Comparison of ENCODE assay signal across 11 cellular contexts in the genomic region with DNA sequence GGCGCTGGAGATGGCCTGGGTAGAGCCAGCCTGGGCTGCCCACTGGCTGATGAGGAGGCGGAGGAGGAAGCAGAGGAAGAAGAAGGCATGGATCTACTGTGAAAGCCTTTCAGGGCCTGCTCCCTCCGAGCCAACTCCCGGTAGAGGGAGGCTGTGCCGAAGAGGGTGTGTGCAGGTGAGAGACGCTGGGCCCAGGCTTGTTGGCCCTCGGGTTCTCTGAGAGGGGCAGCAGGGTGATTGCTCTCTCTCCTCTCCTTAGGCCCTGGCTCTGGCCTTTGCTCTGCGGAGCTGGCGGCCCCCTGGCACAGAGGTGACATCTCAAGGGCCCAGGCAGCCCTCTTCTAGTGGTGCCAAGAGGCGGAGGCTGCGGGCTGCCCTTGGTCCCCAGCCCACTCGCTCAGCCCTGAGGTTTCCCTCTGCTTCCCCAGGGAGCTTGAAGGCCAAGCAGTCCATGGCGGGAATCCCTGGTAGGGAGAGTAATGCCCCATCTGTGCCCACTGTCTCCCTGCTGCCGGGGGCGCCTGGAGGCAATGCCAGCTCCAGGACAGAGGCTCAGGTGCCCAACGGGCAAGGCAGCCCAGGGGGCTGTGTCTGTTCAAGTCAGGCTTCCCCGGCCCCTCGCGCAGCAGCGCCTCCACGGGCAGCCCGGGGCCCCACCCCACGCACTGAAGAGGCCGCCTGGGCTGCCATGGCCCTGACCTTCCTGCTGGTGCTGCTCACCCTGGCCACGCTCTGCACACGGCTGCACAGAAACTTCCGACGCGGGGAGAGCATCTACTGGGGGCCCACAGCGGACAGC. TPM values are rescaled to one million over a fixed set of nuclear protein-coding genes. Genes with fewer than 3 reads are reported as not detected.
DNase-seq lines count a peak whose midpoint lies in the region; ATAC-seq and TF ChIP-seq lines count a peak whose summit lies in the region.
"Had no signal": no experiment of that assay in that cellular context is flagged by ENCODE, and none has a peak within 500 bp of the region (broad histone marks: within the 10 kb centered on the region; RNA-seq: fewer than 3 reads in every experiment).

No MANE protein-coding gene starts in this region.

- H3K4me3 ChIP-seq in BJ (ENCODE audit: low read depth, low read length) = peak overlapping the region; percentile 23
- peak overlapping the region in 9 of 10 donors; percentile 20 to 50 (median 40) for H3K4me3 ChIP-seq in heart right ventricle
- peak overlapping the region; percentile 62 for H3K4me3 ChIP-seq in psoas muscle
- H3K4me3 ChIP-seq: SJCRH30 had no signal

- CTCF ChIA-PET in BJ (lab: Yijun Ruan, JAX) = interaction anchor here (0.8 to 6.7 kb wide), 24 partner anchors 7 to 359 kb away, joined by 3 to 59 read pairs (median 4); partner anchors contain the start of gene CORO6
- CTCF ChIA-PET in RWPE1 (lab: Yijun Ruan, JAX) = interaction anchor here (0.7 to 1.1 kb wide), 4 partner anchors 20 to 143 kb away, joined by 3 to 6 read pairs (median 4); no protein-coding TSS in a partner anchor

- DNase-seq in BJ (ENCODE audit: low read depth) (no peak), RWPE1 (ENCODE audit: low spot score) (no peak), heart right ventricle (peak; percentile 11 to 44), psoas muscle (no peak), GM13976 (ENCODE audit: low spot score) (no peak), activated gamma-delta T cell (lab: John Stamatoyannopoulos, UW) (no peak), AG08396 (ENCODE audit: low spot score) (no peak)
- DNase-seq: NCI-H226, SJCRH30 had no signal

- H3K36me3 ChIP-seq in BJ (ENCODE audit: control insufficient read depth, insufficient read depth, low read length) (peaks cover 19% of the 10 kb centered on the region), heart right ventricle (peaks cover 0 to 50% (median 30%) of the 10 kb centered on the region in 9 donors), psoas muscle (ENCODE audit: insufficient read depth in 1 of 2, low read depth in 1 of 2) (peaks cover 0 to 39% of the 10 kb centered on the region in 2 donors)

- WGBS in heart right ventricle, 2 donors = 38% methylated on average over 29 to 30 of the region's 30 CpGs
- 28 to 46% (median 32%) methylated on average over 27 to 30 of the region's 30 CpGs for WGBS in psoas muscle, 3 donors

- in situ Hi-C loops in GM13976 (cut with MboI; ENCODE audit: low sequenced_read_pairs, unreplicated experiment) = no loop called here

- H3K9me3 ChIP-seq in heart right ventricle (no peaks in the 10 kb centered on the region), psoas muscle (no peaks in the 10 kb centered on the region)
- H3K9me3 ChIP-seq: SJCRH30 had no signal

- ATAC-seq in heart right ventricle (peak; percentile 5 to 48 (median 13)), psoas muscle (peak; percentile 21 to 37 (median 35)), HG02642 (IDR thresholded peaks at IDR 0.05; ENCODE audit: poor library complexity, unreplicated experiment) (no peak)
- ATAC-seq: stimulated activated naive CD8-positive, alpha-beta T cell treated with anti-CD3 and anti-CD28 coated beads, Interleukin-15, amount 100 ng/mL, for 72 hours had no signal

- H3K27ac ChIP-seq in RWPE1 (peak overlapping the region; percentile 99), heart right ventricle (peak overlapping the region in 9 of 10 donors; percentile 56 to 76 (median 69)), psoas muscle (peak overlapping the region; percentile 53)
- H3K27ac ChIP-seq: SJCRH30 had no signal

- peak; percentile 9; the same call in 1 of the 2 replicates for TF ChIP-seq CTCF in BJ (IDR thresholded peaks at IDR 0.05; ENCODE audit: insufficient read depth, low read depth, low read length)
- TF ChIP-seq CTCF in RWPE1 (conservative IDR thresholded peaks at IDR 0.05; ENCODE audit: low read depth) = no peak
- no peak for TF ChIP-seq CTCF in heart right ventricle (IDR thresholded peaks at IDR 0.05)
- TF ChIP-seq CTCF in psoas muscle (IDR thresholded peaks at IDR 0.05) = no peak
- no peak for TF ChIP-seq CTCF in GM13976 (IDR thresholded peaks at IDR 0.05; ENCODE audit: borderline replicate concordance, control extremely low read depth, extremely low read depth, insufficient read depth, missing control alignments)

- H3K27me3 ChIP-seq in BJ (ENCODE audit: control insufficient read depth, insufficient read depth, low read length) (no peaks in the 10 kb centered on the region), heart right ventricle (no peaks in the 10 kb centered on the region), psoas muscle (ENCODE audit: insufficient read depth in 3 of 3, low read length in 2 of 3) (no peaks in the 10 kb centered on the region)
- H3K27me3 ChIP-seq: SJCRH30 had no signal

- intact Hi-C loops in heart right ventricle (cut with DNase I) (loop anchor here in 1 of 10 donors (10.0 kb wide), 1 partner anchor 53 kb away; the partner anchor contains the start of gene CORO6), psoas muscle (cut with DNase I) (no loop called here)

- H3K4me1 ChIP-seq in heart right ventricle (peaks cover 14 to 56% (median 39%) of the 10 kb centered on the region in 9 donors), psoas muscle (peaks cover 19% of the 10 kb centered on the region)
- H3K4me1 ChIP-seq: SJCRH30 had no signal

- POLR2A ChIA-PET in BJ (lab: Charles Lee) (no interaction called here), RWPE1 (lab: Yijun Ruan, JAX; ENCODE audit: low non-redundant PET) (no interaction called here)

RNA-seq across cellular contexts. Expression of gene TP53I13, which starts 3.6 kb away (rescaled TPM):
- 26.8 and 38.7 TPM in 2 replicates for polyA plus RNA-seq in BJ (2011; rRNA removed)
- 45.3 and 97.0 TPM in 2 replicates for polyA minus RNA-seq in BJ (2011; rRNA and poly(A)+ RNA removed)
- 10 to 100 TPM; 24.0 to 41.6 (median 30.2) TPM for total RNA-seq in heart right ventricle
- polyA plus RNA-seq in heart right ventricle = 100 to 1,000 TPM in 1 of 2 donors, 10 to 100 TPM in 1; 92.8 to 106 TPM
- 10 to 100 TPM; 13.3 to 20.9 (median 17.7) TPM for total RNA-seq in psoas muscle
- 10 to 100 TPM; 30.6 to 46.1 (median 42.6) TPM for polyA plus RNA-seq in psoas muscle

RNA-seq across cellular contexts. Expression of gene ABHD15, which starts 5.2 kb away (rescaled TPM):
- polyA plus RNA-seq in BJ (2011; rRNA removed) = 5.2 and 5.8 TPM in 2 replicates
- 4.6 and 7.3 TPM in 2 replicates for polyA minus RNA-seq in BJ (2011; rRNA and poly(A)+ RNA removed)
- 1 to 10 TPM; 4.4 to 9.0 (median 5.6) TPM for total RNA-seq in heart right ventricle
- 1 to 10 TPM; 3.5 to 5.7 TPM for polyA plus RNA-seq in heart right ventricle
- 1 to 10 TPM; 2.3 to 2.8 (median 2.5) TPM for total RNA-seq in psoas muscle
- polyA plus RNA-seq in psoas muscle = 1 to 10 TPM; 1.6 to 7.9 (median 3.1) TPM

RNA-seq across cellular contexts. Expression of gene GIT1, which starts 17.4 kb away (rescaled TPM):
- polyA plus RNA-seq in BJ (2011; rRNA removed) = 21.6 and 32.0 TPM in 2 replicates
- 28.2 and 37.6 TPM in 2 replicates for polyA minus RNA-seq in BJ (2011; rRNA and poly(A)+ RNA removed)
- 10 to 100 TPM; 20.6 to 34.7 (median 28.1) TPM for total RNA-seq in heart right ventricle
- 10 to 100 TPM; 31.6 to 35.4 TPM for polyA plus RNA-seq in heart right ventricle
- total RNA-seq in psoas muscle = 10 to 100 TPM; 26.4 to 39.4 (median 31.5) TPM
- polyA plus RNA-seq in psoas muscle = 10 to 100 TPM; 24.3 to 46.0 (median 35.2) TPM

RNA-seq across cellular contexts. Expression of gene ANKRD13B, which starts 20.9 kb away (rescaled TPM):
- polyA plus RNA-seq in BJ (2011; rRNA removed) = 1.9 and 3.1 TPM in 2 replicates
- 2.9 and 3.7 TPM in 2 replicates for polyA minus RNA-seq in BJ (2011; rRNA and poly(A)+ RNA removed)
- total RNA-seq in heart right ventricle = 1 to 10 TPM; 2.5 to 9.1 (median 5.5) TPM
- polyA plus RNA-seq in heart right ventricle = 1 to 10 TPM; 6.2 to 9.7 TPM
- total RNA-seq in psoas muscle = 10 to 100 TPM in 1 of 4 donors, 1 to 10 TPM in 3; 6.4 to 14.8 (median 6.8) TPM
- polyA plus RNA-seq in psoas muscle = 10 to 100 TPM in 1 of 3 donors, 1 to 10 TPM in 2; 5.4 to 10.7 (median 9.7) TPM

RNA-seq across cellular contexts. Expression of gene CORO6, which starts 50.6 kb away (rescaled TPM):
- 8.0 and 19.3 TPM in 2 replicates for polyA plus RNA-seq in BJ (2011; rRNA removed)
- polyA minus RNA-seq in BJ (2011; rRNA and poly(A)+ RNA removed) = 12.4 and 14.2 TPM in 2 replicates
- 100 to 1,000 TPM in 4 of 10 donors, 10 to 100 TPM in 6; 72.0 to 110 (median 90.9) TPM for total RNA-seq in heart right ventricle
- 100 to 1,000 TPM in 1 of 2 donors, 10 to 100 TPM in 1; 53.2 to 262 TPM for polyA plus RNA-seq in heart right ventricle
- total RNA-seq in psoas muscle = 100 to 1,000 TPM; 478 to 710 (median 557) TPM
- 100 to 1,000 TPM; 182 to 495 (median 236) TPM for polyA plus RNA-seq in psoas muscle

Comparison
In these comparisons a context has a peak if more than half of its experiments do, and no peak if none do; other contexts are left out.
1. DNase-seq: peak in heart right ventricle (2 of 2); none in BJ (single experiment), RWPE1 (single experiment), psoas muscle (0 of 2), GM13976 (single experiment), activated gamma-delta T cell (single experiment) and AG08396 (single experiment).
2. Peak in every context shown above with its lines, with median percentiles within 50 percentile points of each other: H3K4me3 ChIP-seq and H3K27ac ChIP-seq.